Comparison of ENCODE assay signal across 8 cellular contexts in genomic region chr19:18417250-18418033, GRCh38. TPM values are rescaled to one million over a fixed set of nuclear protein-coding genes. Genes with fewer than 3 reads are reported as not detected.
A peak's percentile ranks its signal among the peaks of the same experiment; 100 is the strongest.
DNase-seq lines count a peak whose midpoint lies in the region; ATAC-seq, FAIRE-seq and TF ChIP-seq lines count a peak whose summit lies in the region.

No MANE protein-coding gene starts in this region.

- ATAC-seq in HG03108 (IDR thresholded peaks at IDR 0.05; ENCODE audit: unreplicated experiment) (peak; percentile 25), HG03521 (IDR thresholded peaks at IDR 0.05; ENCODE audit: unreplicated experiment) (no peak)

- H3K9me3 ChIP-seq in breast epithelium: no peaks in the 10 kb centered on the region

- H3K27ac ChIP-seq in breast epithelium (peak overlapping the region; percentile 91 to 92), skin epidermis (peak overlapping the region; percentile 52 to 95 (median 88))

- H3K36me3 ChIP-seq in breast epithelium: no peaks in the 10 kb centered on the region

- DNase-seq in DMS114 treated with DMSO at 0.1 percent for 48 hours (lab: John Stamatoyannopoulos, UW; ENCODE audit: unreplicated experiment) (peak; percentile 55), RCC 7860 (ENCODE audit: low spot score) (peak; percentile 63), breast epithelium (ENCODE audit: low spot score in 2 of 2) (no peak), iPS-NIHi7 (ENCODE audit: extremely low spot score) (peak; percentile 87), activated gamma-delta T cell treated with Interleukin-2 at 50 U/mL for 16 hours (no peak)

- H3K4me3 ChIP-seq in breast epithelium (peak overlapping the region; percentile 34 to 96 (median 73)), skin epidermis (peak overlapping the region; percentile 1 to 65 (median 22))

- no peak for TF ChIP-seq CTCF in breast epithelium (IDR thresholded peaks at IDR 0.05)

- peaks cover 22 to 34% of the 10 kb centered on the region in 2 donors for H3K4me1 ChIP-seq in breast epithelium

- TF ChIP-seq POLR2A in breast epithelium (IDR thresholded peaks at IDR 0.05): no peak

- intact Hi-C loops in breast epithelium (cut with DNase I; ENCODE audit: low total_unique reads): loop anchor here (10.0 kb wide), 1 partner anchor 153 kb away; no protein-coding TSS in a partner anchor

- FAIRE-seq in RCC 7860 (lab: Jason Lieb, UNC): no peak

- H3K27me3 ChIP-seq in breast epithelium: no peaks in the 10 kb centered on the region

RNA-seq across cellular contexts. Expression of gene SSBP4, which starts 1.8 kb away (rescaled TPM):
- total RNA-seq in breast epithelium: 10 to 100 TPM; 29.4 to 71.8 (median 46.7) TPM

RNA-seq across cellular contexts. Expression of gene LRRC25, which starts 20.0 kb away (rescaled TPM):
- total RNA-seq in breast epithelium: 10 to 100 TPM in 1 of 3 donors, 1 to 10 TPM in 2; 3.9 to 27.2 (median 7.2) TPM

RNA-seq across cellular contexts. Expression of gene ISYNA1, which starts 20.5 kb away (rescaled TPM):
- total RNA-seq in breast epithelium: 10 to 100 TPM in 2 of 3 donors, 1 to 10 TPM in 1; 7.4 to 42.9 (median 40.2) TPM

RNA-seq across cellular contexts. Expression of gene GDF15, which starts 31.5 kb away (rescaled TPM):
- 10 to 100 TPM in 1 of 3 donors, 1 to 10 TPM in 2; 2.7 to 60.3 (median 9.2) TPM for total RNA-seq in breast epithelium

Comparison
In these comparisons a context has a peak if more than half of its experiments do, and no peak if none do; other contexts are left out.
1. DNase-seq: peak in DMS114 treated with DMSO at 0.1 percent for 48 hours (single experiment), RCC 7860 (single experiment) and iPS-NIHi7 (single experiment); none in breast epithelium (0 of 2) and activated gamma-delta T cell treated with Interleukin-2 at 50 U/mL for 16 hours (single experiment).